Comparison of ENCODE assay signal across 16 cellular contexts in the genomic region with DNA sequence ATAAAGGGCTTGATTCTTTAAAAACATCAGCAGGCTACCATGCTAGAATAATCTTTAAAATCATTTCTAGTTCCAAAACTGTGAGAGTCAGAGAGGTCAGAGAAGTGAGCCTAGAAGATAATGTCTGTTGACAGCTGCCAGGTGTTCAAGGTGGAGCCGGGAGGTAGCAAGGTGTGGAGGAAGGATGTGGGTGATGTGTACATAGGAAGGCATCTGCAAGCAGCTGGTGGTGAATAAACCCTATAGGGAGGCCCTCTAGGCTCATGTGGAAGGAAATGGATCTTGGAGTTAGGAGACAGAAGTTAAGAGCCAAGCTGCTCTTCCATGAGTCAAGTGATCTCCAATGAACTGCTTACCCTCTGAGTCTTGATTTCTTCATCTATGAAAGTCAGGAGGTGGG.
"Had no signal": no experiment of that assay in that cellular context is flagged by ENCODE, and none has a peak within 500 bp of the region (broad histone marks: within the 10 kb centered on the region; RNA-seq: fewer than 3 reads in every experiment).

No MANE protein-coding gene starts in this region.

- H3K4me3 Mint-ChIP-seq: activated naive CD8-positive, alpha-beta T cell; brain; natural killer cell treated with Interleukin-12 subunit alpha and Interleukin-12 subunit beta and Interleukin-15 and Interleukin-18, amount 100 ng/mL, for 72 hours had no signal

- H3K9me3 Mint-ChIP-seq: natural killer cell treated with Interleukin-12 subunit alpha and Interleukin-12 subunit beta and Interleukin-15 and Interleukin-18, amount 100 ng/mL, for 72 hours had no signal

- H3K9me3 ChIP-seq: psoas muscle, right lobe of liver had no signal

- ATAC-seq: esophagus mucosa; left cardiac atrium; natural killer cell treated with Interleukin-12 subunit alpha and Interleukin-12 subunit beta and Interleukin-15 and Interleukin-18, amount 100 ng/mL, for 72 hours; psoas muscle; right lobe of liver had no signal

- H3K27me3 ChIP-seq: right lobe of liver had no signal

- H3K36me3 ChIP-seq: right lobe of liver had no signal

- H3K4me3 ChIP-seq: psoas muscle, right lobe of liver had no signal

- H3K27me3 Mint-ChIP-seq: activated naive CD8-positive, alpha-beta T cell; natural killer cell treated with Interleukin-12 subunit alpha and Interleukin-12 subunit beta and Interleukin-15 and Interleukin-18, amount 100 ng/mL, for 72 hours had no signal

- H3K36me3 Mint-ChIP-seq: activated naive CD8-positive, alpha-beta T cell; brain; natural killer cell treated with Interleukin-12 subunit alpha and Interleukin-12 subunit beta and Interleukin-15 and Interleukin-18, amount 100 ng/mL, for 72 hours had no signal

- H3K27ac Mint-ChIP-seq: activated naive CD8-positive, alpha-beta T cell; natural killer cell treated with Interleukin-12 subunit alpha and Interleukin-12 subunit beta and Interleukin-15 and Interleukin-18, amount 100 ng/mL, for 72 hours had no signal

- H3K4me1 ChIP-seq: psoas muscle, right lobe of liver had no signal

- DNase-seq: activated CD4-positive, alpha-beta T cell treated with anti-CD3 and anti-CD28 coated beads, Interleukin-2, amount 50 U/mL, for 1 hour; activated CD4-positive, CD25-positive, alpha-beta regulatory T cell; activated T-cell treated with anti-CD3 and anti-CD28 coated beads, Interleukin-2, amount 50 U/mL, for 1 hour; amygdala; cerebellar nuclear complex; dermis blood vessel endothelial cell; glutamatergic neuron; left cardiac atrium; occipital lobe; psoas muscle; right lobe of liver; stimulated activated CD4-positive, alpha-beta T cell treated with anti-CD3 and anti-CD28 coated beads, Interleukin-2, amount 100 ng/mL, for 24 hours had no signal

- H3K27ac ChIP-seq: psoas muscle, right lobe of liver had no signal
